In the genomic region with DNA sequence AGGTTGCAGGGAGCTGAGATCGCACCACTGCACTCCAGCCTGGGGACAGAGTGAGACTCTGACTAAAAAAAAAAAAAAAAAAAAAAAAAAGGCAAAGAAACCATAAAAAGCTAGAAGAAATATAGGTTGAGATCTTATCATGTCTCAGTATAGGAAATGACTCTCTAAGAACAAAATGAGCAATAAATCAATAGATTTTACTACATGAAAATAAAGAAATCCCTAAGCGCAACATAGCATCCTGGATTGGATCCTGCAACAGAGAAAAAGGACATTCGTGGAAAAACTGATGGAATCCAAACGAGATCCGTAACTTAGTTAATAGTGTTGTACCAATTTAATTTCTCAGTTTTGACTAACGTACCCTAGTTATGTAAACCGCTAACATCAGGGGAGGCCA, we compare ENCODE assay signal across 15 cellular contexts. TPM values are rescaled to one million over a fixed set of nuclear protein-coding genes. Genes with fewer than 3 reads are reported as not detected.
"Had no signal": no experiment of that assay in that cellular context is flagged by ENCODE, and none has a peak within 500 bp of the region (broad histone marks: within the 10 kb centered on the region; RNA-seq: fewer than 3 reads in every experiment).

No MANE protein-coding gene starts in this region.

- ATAC-seq: activated naive CD4-positive, alpha-beta T cell treated with anti-CD3 and anti-CD28 coated beads, Interleukin-2, amount 50 U/mL, for 72 hours had no signal

- H3K4me3 Mint-ChIP-seq: brain; dendritic cell treated with granulocyte-macrophage colony-stimulating factor and Interleukin-4, amounts not matched to agents 40 ng/mL and 50 ng/mL, for 4 days; neural progenitor cell had no signal

- H3K4me1 ChIP-seq: parathyroid adenoma, uterus had no signal

- H3K4me3 ChIP-seq: neural progenitor cell, tibial artery, uterus had no signal

- H3K9ac ChIP-seq: neural progenitor cell, parathyroid adenoma had no signal

- H3K27me3 ChIP-seq: tibial artery, uterus had no signal

- H3K27ac Mint-ChIP-seq: activated naive CD4-positive, alpha-beta T cell treated with anti-CD3 and anti-CD28 coated beads, Interleukin-2, amount 50 U/mL, for 72 hours; brain; dendritic cell treated with granulocyte-macrophage colony-stimulating factor and Interleukin-4, amounts not matched to agents 40 ng/mL and 50 ng/mL, for 4 days; neural progenitor cell had no signal

- H3K27ac ChIP-seq: neural progenitor cell, parathyroid adenoma, tibial artery had no signal

- H2AFZ ChIP-seq: neural progenitor cell, parathyroid adenoma had no signal

- H3K4me2 ChIP-seq: neural progenitor cell had no signal

- H3K9me3 ChIP-seq: uterus had no signal

- H3K36me3 Mint-ChIP-seq: brain, neural progenitor cell had no signal

- H3K9me3 Mint-ChIP-seq: activated naive CD4-positive, alpha-beta T cell treated with anti-CD3 and anti-CD28 coated beads, Interleukin-2, amount 50 U/mL, for 72 hours; dendritic cell treated with granulocyte-macrophage colony-stimulating factor and Interleukin-4, amounts not matched to agents 40 ng/mL and 50 ng/mL, for 4 days had no signal

- H3K79me2 ChIP-seq: parathyroid adenoma had no signal

- H3K36me3 ChIP-seq: neural progenitor cell, tibial artery, uterus had no signal

- DNase-seq: activated CD4-positive, CD25-positive, alpha-beta regulatory T cell; activated T-cell treated with anti-CD3 and anti-CD28 coated beads, Interleukin-2, amount 50 U/mL, for 1 hour; cerebellar nuclear complex; erythroblast; hippocampal formation; small intestine; tibial artery; uterus had no signal

- FAIRE-seq: small intestine had no signal

RNA-seq across cellular contexts. Expression of a gene that starts 35.3 kb away (rescaled TPM):
- total RNA-seq: activated naive CD4-positive, alpha-beta T cell treated with anti-CD3 and anti-CD28 coated beads, Interleukin-2, amount 50 U/mL, for 72 hours; lower leg skin; renal cortical epithelial cell had no signal

RNA-seq across cellular contexts. Expression of a gene that starts 45.1 kb away (rescaled TPM):
- total RNA-seq: activated naive CD4-positive, alpha-beta T cell treated with anti-CD3 and anti-CD28 coated beads, Interleukin-2, amount 50 U/mL, for 72 hours had no signal
